In genomic region chr15:35979608-35980007, GRCh38 we compare ENCODE assay signal across 21 cellular contexts.
A peak's percentile ranks its signal among the peaks of the same experiment; 100 is the strongest.
DNase-seq lines count a peak whose midpoint lies in the region; ATAC-seq and TF ChIP-seq lines count a peak whose summit lies in the region.
"Had no signal": no experiment of that assay in that cellular context is flagged by ENCODE, and none has a peak within 500 bp of the region (broad histone marks: within the 10 kb centered on the region; RNA-seq: fewer than 3 reads in every experiment).

No MANE protein-coding gene starts in this region.

- H3K9me3 Mint-ChIP-seq in WTC11 (no peaks in the 10 kb centered on the region), nephron progenitor cell (no peaks in the 10 kb centered on the region)
- no peaks in the 10 kb centered on the region for H3K9me3 Mint-ChIP-seq in T-helper 2 cell treated with Interferon-gamma antibody and Interleukin-4, amounts not matched to agents 5 μg/mL and 100 μg/mL, for 36 hours

- CTCF ChIA-PET in WTC11 (lab: Charles Lee), result interaction anchor here (0.6 kb wide), 1 partner anchor 21 kb away, joined by 3 read pairs; no protein-coding TSS in a partner anchor

- POLR2A ChIA-PET in WTC11 (lab: Charles Lee), result no interaction called here

- H3K27ac Mint-ChIP-seq in WTC11 (peak overlapping the region; percentile 23; the same call in 1 of the 2 replicates), nephron progenitor cell (peak overlapping the region; percentile 18)
- H3K27ac Mint-ChIP-seq in T-helper 2 cell treated with Interferon-gamma antibody and Interleukin-4, amounts not matched to agents 5 μg/mL and 100 μg/mL, for 36 hours, result no peak overlapping the region
- H3K27ac Mint-ChIP-seq: CD4-positive, CD25-positive, alpha-beta regulatory T cell had no signal

- ATAC-seq in WTC11 (peak; percentile 57), HG03095 (IDR thresholded peaks at IDR 0.05; ENCODE audit: unreplicated experiment) (no peak)
- ATAC-seq: HCT116, Panc1 had no signal

- no peak overlapping the region for H3K4me3 Mint-ChIP-seq in WTC11
- no peak overlapping the region for H3K4me3 Mint-ChIP-seq in nephron progenitor cell
- H3K4me3 Mint-ChIP-seq in T-helper 2 cell treated with Interferon-gamma antibody and Interleukin-4, amounts not matched to agents 5 μg/mL and 100 μg/mL, for 36 hours, result no peak overlapping the region
- H3K4me3 Mint-ChIP-seq: CD4-positive, CD25-positive, alpha-beta regulatory T cell had no signal

- H3K36me3 Mint-ChIP-seq in WTC11 (no peaks in the 10 kb centered on the region), nephron progenitor cell (ENCODE audit: low read depth) (no peaks in the 10 kb centered on the region)
- H3K36me3 Mint-ChIP-seq in T-helper 2 cell treated with Interferon-gamma antibody and Interleukin-4, amounts not matched to agents 5 μg/mL and 100 μg/mL, for 36 hours (ENCODE audit: low read depth), result no peaks in the 10 kb centered on the region
- H3K36me3 Mint-ChIP-seq: CD4-positive, CD25-positive, alpha-beta regulatory T cell had no signal

- DNase-seq in HuH-7 (ENCODE audit: low spot score) (peak; percentile 2), WTC11 (ENCODE audit: low spot score) (no peak), iPS-NIHi7 (ENCODE audit: extremely low spot score) (peak; percentile 37), nephron progenitor cell (no peak), NCI-H1105 (lab: John Stamatoyannopoulos, UW) (no peak)
- DNase-seq in T-helper 2 cell treated with Interferon-gamma antibody and Interleukin-4, amounts not matched to agents 5 μg/mL and 100 μg/mL, for 36 hours (ENCODE audit: low spot score), result no peak
- DNase-seq: CD4-positive, CD25-positive, alpha-beta regulatory T cell; DND-41; GOT3; Kasumi-1; NCI-H1417 treated with DMSO at 0.1 percent for 48 hours; NCI-H187 treated with DMSO at 0.1 percent for 48 hours; NCI-H2107; NCI-H2227 treated with DMSO at 0.1 percent for 48 hours; NCI-H510A; NCI-H748 treated with DMSO at 0.1 percent for 48 hours; NK-92 treated with Interleukin-12 subunit alpha and Interleukin-12 subunit beta, amount 100 ng/mL, for 24 hours; SIG-M5 had no signal

- peaks cover 17% of the 10 kb centered on the region for H3K4me1 Mint-ChIP-seq in WTC11
- H3K4me1 Mint-ChIP-seq in nephron progenitor cell, result peaks cover 25% of the 10 kb centered on the region
- no peaks in the 10 kb centered on the region for H3K4me1 Mint-ChIP-seq in T-helper 2 cell treated with Interferon-gamma antibody and Interleukin-4, amounts not matched to agents 5 μg/mL and 100 μg/mL, for 36 hours (ENCODE audit: low read depth)
- H3K4me1 Mint-ChIP-seq: CD4-positive, CD25-positive, alpha-beta regulatory T cell had no signal

- TF ChIP-seq CTCF in WTC11 (IDR thresholded peaks at IDR 0.05) (no peak), nephron progenitor cell (IDR thresholded peaks at IDR 0.05) (no peak)

- no peaks in the 10 kb centered on the region for H3K27me3 Mint-ChIP-seq in WTC11 (ENCODE audit: low read depth)
- H3K27me3 Mint-ChIP-seq in nephron progenitor cell (ENCODE audit: low read depth, poor library complexity), result peaks cover 4% of the 10 kb centered on the region
- H3K27me3 Mint-ChIP-seq in T-helper 2 cell treated with Interferon-gamma antibody and Interleukin-4, amounts not matched to agents 5 μg/mL and 100 μg/mL, for 36 hours (ENCODE audit: low read depth), result no peaks in the 10 kb centered on the region
- H3K27me3 Mint-ChIP-seq: CD4-positive, CD25-positive, alpha-beta regulatory T cell had no signal

TF ChIP-seq in WTC11, 78 proteins besides CTCF, POLR2A, EP300 and RAD21:
- TF ChIP-seq EMX1 (CRISPR knock-in tag; IDR thresholded peaks at IDR 0.05), result no peak
- TF ChIP-seq FOXP1 (CRISPR knock-in tag; IDR thresholded peaks at IDR 0.05; ENCODE audit: borderline replicate concordance), result no peak
- no peak for TF ChIP-seq ZNF263 (CRISPR knock-in tag; IDR thresholded peaks at IDR 0.05; ENCODE audit: low read depth)
- TF ChIP-seq PREB (CRISPR knock-in tag; IDR thresholded peaks at IDR 0.05; ENCODE audit: borderline replicate concordance), result no peak
- no peak for TF ChIP-seq ZNF532 (CRISPR knock-in tag; IDR thresholded peaks at IDR 0.05; ENCODE audit: borderline replicate concordance)
- no peak for TF ChIP-seq MYBL2 (CRISPR knock-in tag; IDR thresholded peaks at IDR 0.05)
- TF ChIP-seq ZNF317 (CRISPR knock-in tag; IDR thresholded peaks at IDR 0.05; ENCODE audit: borderline replicate concordance, low read depth), result no peak
- no peak for TF ChIP-seq MXD4 (CRISPR knock-in tag; IDR thresholded peaks at IDR 0.05; ENCODE audit: borderline replicate concordance)
- no peak for TF ChIP-seq ZNF671 (CRISPR knock-in tag; IDR thresholded peaks at IDR 0.05)
- TF ChIP-seq USF1 (CRISPR knock-in tag; IDR thresholded peaks at IDR 0.05), result no peak
- no peak for TF ChIP-seq CBFB (CRISPR knock-in tag; IDR thresholded peaks at IDR 0.05; ENCODE audit: low read depth)
- no peak for TF ChIP-seq ZNF416 (CRISPR knock-in tag; IDR thresholded peaks at IDR 0.05)
TF ChIP-seq in WTC11: peak in this region for 0.

Comparison
In these comparisons a context has a peak if more than half of its experiments do, and no peak if none do; other contexts are left out.
1. DNase-seq: peak in HuH-7 (single experiment) and iPS-NIHi7 (single experiment); none in WTC11 (single experiment), nephron progenitor cell (single experiment), NCI-H1105 (single experiment) and T-helper 2 cell treated with Interferon-gamma antibody and Interleukin-4, amounts not matched to agents 5 μg/mL and 100 μg/mL, for 36 hours (single experiment).